8 cellular contexts compared by ENCODE assay signal in genomic region chr5:75265731-75266130, GRCh38. TPM values are rescaled to one million over a fixed set of nuclear protein-coding genes. Genes with fewer than 3 reads are reported as not detected.
DNase-seq lines count a peak whose midpoint lies in the region; ATAC-seq and TF ChIP-seq lines count a peak whose summit lies in the region.

No MANE protein-coding gene starts in this region.

- peaks cover 3% of the 10 kb centered on the region for H3K9me3 Mint-ChIP-seq in activated T-helper 2 cell treated with anti-CD3 and anti-CD28 coated beads, Interferon-gamma antibody, Interleukin-2, Interleukin-4, amounts not matched to agents 10 μg/mL and 5 μg/mL and 100 μg/mL, durations not matched to agents 14 hours and 24 hours and 36 hours

- H3K9me3 ChIP-seq in OCI-LY7 (ENCODE audit: low read length): no peaks in the 10 kb centered on the region

- H4K20me1 ChIP-seq in OCI-LY7 (ENCODE audit: insufficient read depth, low read length): no peaks in the 10 kb centered on the region

- H3K4me1 ChIP-seq in OCI-LY7 (ENCODE audit: insufficient read depth, low read length, poor library complexity, severe bottlenecking): no peaks in the 10 kb centered on the region

- no peaks in the 10 kb centered on the region for H3K9me2 ChIP-seq in OCI-LY7 (ENCODE audit: insufficient read depth, low read length)

- H3K4me2 ChIP-seq in OCI-LY7 (ENCODE audit: low read length): no peak overlapping the region

- H3K79me2 ChIP-seq in OCI-LY7 (ENCODE audit: insufficient read depth, low read depth, low read length): no peaks in the 10 kb centered on the region

- H3K27me3 Mint-ChIP-seq in activated T-helper 2 cell treated with anti-CD3 and anti-CD28 coated beads, Interferon-gamma antibody, Interleukin-2, Interleukin-4, amounts not matched to agents 10 μg/mL and 5 μg/mL and 100 μg/mL, durations not matched to agents 14 hours and 24 hours and 36 hours (ENCODE audit: low read depth): peaks cover 8% of the 10 kb centered on the region

- ATAC-seq in HG02588 (IDR thresholded peaks at IDR 0.05; ENCODE audit: unreplicated experiment): no peak

- no peaks in the 10 kb centered on the region for H3K36me3 Mint-ChIP-seq in activated T-helper 2 cell treated with anti-CD3 and anti-CD28 coated beads, Interferon-gamma antibody, Interleukin-2, Interleukin-4, amounts not matched to agents 10 μg/mL and 5 μg/mL and 100 μg/mL, durations not matched to agents 14 hours and 24 hours and 36 hours (ENCODE audit: low read depth)

- no peak overlapping the region for H3K27ac Mint-ChIP-seq in activated T-helper 2 cell treated with anti-CD3 and anti-CD28 coated beads, Interferon-gamma antibody, Interleukin-2, Interleukin-4, amounts not matched to agents 10 μg/mL and 5 μg/mL and 100 μg/mL, durations not matched to agents 14 hours and 24 hours and 36 hours

- no peak overlapping the region for H3K27ac ChIP-seq in OCI-LY7 (ENCODE audit: low read depth, low read length, poor library complexity, severe bottlenecking)

- BruUV-seq in OCI-LY7 (replicated peaks; lab: Mats Ljungman, UMichigan): no TSS peak

- CTCF ChIA-PET in OCI-LY7 (lab: Charles Lee; ENCODE audit: unreplicated experiment): no interaction called here

- H2AFZ ChIP-seq in OCI-LY7 (ENCODE audit: low read length): no peak overlapping the region

- H3K4me3 ChIP-seq in OCI-LY7 (ENCODE audit: low read depth, low read length, poor library complexity, severe bottlenecking) (no peak overlapping the region), epithelial cell of proximal tubule (ENCODE audit: low read depth, low read length) (no peak overlapping the region), retinal pigment epithelial cell (ENCODE audit: low read length) (no peak overlapping the region)

- TF ChIP-seq CTCF in OCI-LY7 (conservative IDR thresholded peaks at IDR 0.05; ENCODE audit: low read length) (peak; percentile 67), epithelial cell of proximal tubule (conservative IDR thresholded peaks at IDR 0.05; ENCODE audit: low read depth, low read length) (peak; percentile 83), retinal pigment epithelial cell (conservative IDR thresholded peaks at IDR 0.05; ENCODE audit: low read depth, low read length) (peak; percentile 67)

- no peak overlapping the region for H3K4me3 Mint-ChIP-seq in activated T-helper 2 cell treated with anti-CD3 and anti-CD28 coated beads, Interferon-gamma antibody, Interleukin-2, Interleukin-4, amounts not matched to agents 10 μg/mL and 5 μg/mL and 100 μg/mL, durations not matched to agents 14 hours and 24 hours and 36 hours (ENCODE audit: low read depth)

- POLR2A ChIA-PET in OCI-LY7 (lab: Charles Lee): no interaction called here

- no peaks in the 10 kb centered on the region for H3K4me1 Mint-ChIP-seq in activated T-helper 2 cell treated with anti-CD3 and anti-CD28 coated beads, Interferon-gamma antibody, Interleukin-2, Interleukin-4, amounts not matched to agents 10 μg/mL and 5 μg/mL and 100 μg/mL, durations not matched to agents 14 hours and 24 hours and 36 hours (ENCODE audit: low read depth)

- DNase-seq in SKM-1 treated with dmso at 0.1 percent for 144 hours (lab: John Stamatoyannopoulos, UW; ENCODE audit: unreplicated experiment) (peak; percentile 2), SKM-1 (lab: John Stamatoyannopoulos, UW; ENCODE audit: unreplicated experiment) (no peak), OCI-LY7 (ENCODE audit: low spot score) (peak; percentile 2), epithelial cell of proximal tubule (ENCODE audit: low read depth) (peak; percentile 32), retinal pigment epithelial cell (ENCODE audit: low read depth) (peak; percentile 14), GF-D8 (lab: John Stamatoyannopoulos, UW) (no peak)
- no peak for DNase-seq in activated T-helper 2 cell treated with anti-CD3 and anti-CD28 coated beads, Interferon-gamma antibody, Interleukin-2, Interleukin-4, amounts not matched to agents 10 μg/mL and 5 μg/mL and 100 μg/mL, durations not matched to agents 14 hours and 24 hours and 36 hours (ENCODE audit: low spot score)

- intact Hi-C loops in OCI-LY7 (cut with micrococcal nuclease; ENCODE audit: unreplicated experiment): no loop called here
- intact Hi-C loops in activated T-helper 2 cell treated with anti-CD3 and anti-CD28 coated beads, Interferon-gamma antibody, Interleukin-2, Interleukin-4, amounts not matched to agents 10 μg/mL and 5 μg/mL and 100 μg/mL, durations not matched to agents 14 hours and 24 hours and 36 hours (cut with micrococcal nuclease): loop anchor here (5.0 kb wide), 1 partner anchor 343 kb away; no protein-coding TSS in a partner anchor

- H3K36me3 ChIP-seq in OCI-LY7 (ENCODE audit: insufficient read depth, low read length): no peaks in the 10 kb centered on the region

RNA-seq across cellular contexts. Expression of gene ANKRD31, which starts 29.1 kb away (rescaled TPM):
- total RNA-seq in OCI-LY7 (2014; rRNA removed; shearing (Covaris generic)): not detected in 2 replicates
- 0.13 TPM in 1 of 2 replicates, not detected in the other for total RNA-seq in OCI-LY7 (2022)
- total RNA-seq in epithelial cell of proximal tubule: 0.12 and 0.14 TPM in 2 replicates
- total RNA-seq in activated T-helper 2 cell treated with anti-CD3 and anti-CD28 coated beads, Interferon-gamma antibody, Interleukin-2, Interleukin-4, amounts not matched to agents 10 μg/mL and 5 μg/mL and 100 μg/mL, durations not matched to agents 14 hours and 24 hours and 36 hours: 0.11 and 0.28 TPM in 2 replicates

Comparison
In these comparisons a context has a peak if more than half of its experiments do, and no peak if none do; other contexts are left out.
1. DNase-seq: peak in SKM-1 treated with dmso at 0.1 percent for 144 hours (single experiment), OCI-LY7 (single experiment), epithelial cell of proximal tubule (single experiment) and retinal pigment epithelial cell (single experiment); none in SKM-1 (single experiment), activated T-helper 2 cell treated with anti-CD3 and anti-CD28 coated beads, Interferon-gamma antibody, Interleukin-2, Interleukin-4, amounts not matched to agents 10 μg/mL and 5 μg/mL and 100 μg/mL, durations not matched to agents 14 hours and 24 hours and 36 hours (single experiment) and GF-D8 (single experiment).
2. Peak in every context shown above with its lines, with median percentiles within 50 percentile points of each other: CTCF ChIP-seq.